In genomic region chr1:23533288-23534130, GRCh38 we compare ENCODE assay signal across 12 cellular contexts. TPM values are rescaled to one million over a fixed set of nuclear protein-coding genes. Genes with fewer than 3 reads are reported as not detected.
A peak's percentile ranks its signal among the peaks of the same experiment; 100 is the strongest.
DNase-seq lines count a peak whose midpoint lies in the region; ATAC-seq and TF ChIP-seq lines count a peak whose summit lies in the region.
"Had no signal": no experiment of that assay in that cellular context is flagged by ENCODE, and none has a peak within 500 bp of the region (broad histone marks: within the 10 kb centered on the region; RNA-seq: fewer than 3 reads in every experiment).

No MANE protein-coding gene starts in this region.

- H3K9me3 ChIP-seq in CD8-positive, alpha-beta memory T cell (ENCODE audit: low read length): no peaks in the 10 kb centered on the region
- no peaks in the 10 kb centered on the region for H3K9me3 ChIP-seq in ascending aorta

- no peaks in the 10 kb centered on the region for H3K36me3 ChIP-seq in CD8-positive, alpha-beta memory T cell (ENCODE audit: insufficient read depth, low read length)
- H3K36me3 ChIP-seq in ascending aorta: no peaks in the 10 kb centered on the region

- no peak for TF ChIP-seq POLR2A in NB4 (IDR thresholded peaks at IDR 0.05; ENCODE audit: extremely low read depth, insufficient read length)

- ATAC-seq in activated CD8-positive, alpha-beta T cell treated with anti-CD3 and anti-CD28 coated beads, Interleukin-2, amount 10 ng/mL, durations not matched to agents 7 days and 5 days: no peak
- ATAC-seq in memory B cell (ENCODE audit: low read depth): no peak

- no peaks in the 10 kb centered on the region for H3K27me3 ChIP-seq in CD8-positive, alpha-beta memory T cell (ENCODE audit: insufficient read depth, low read length, poor library complexity, severe bottlenecking)
- H3K27me3 ChIP-seq in ascending aorta: no peaks in the 10 kb centered on the region

- no peaks in the 10 kb centered on the region for H3K9me3 Mint-ChIP-seq in CD8-positive, alpha-beta memory T cell
- no peaks in the 10 kb centered on the region for H3K9me3 Mint-ChIP-seq in activated CD8-positive, alpha-beta T cell treated with anti-CD3 and anti-CD28 coated beads, Interleukin-2, amount 10 ng/mL, durations not matched to agents 7 days and 5 days (ENCODE audit: insufficient read depth)
- no peaks in the 10 kb centered on the region for H3K9me3 Mint-ChIP-seq in memory B cell

- H3K4me1 ChIP-seq in CD8-positive, alpha-beta memory T cell (ENCODE audit: insufficient read depth, low read length): peaks cover 45% of the 10 kb centered on the region
- peaks cover 8 to 14% of the 10 kb centered on the region in 2 donors for H3K4me1 ChIP-seq in ascending aorta

- DNase-seq in CD8-positive, alpha-beta memory T cell: no peak
- DNase-seq in NB4 (ENCODE audit: low read depth) (peak; percentile 84), memory B cell (ENCODE audit: low spot score in 2 of 2) (no peak), COR-L47 (lab: John Stamatoyannopoulos, UW) (no peak), hepatic stellate cell (ENCODE audit: low spot score) (no peak), NCI-H446 treated with DMSO at 0.1 percent for 48 hours (lab: John Stamatoyannopoulos, UW) (no peak), ascending aorta (ENCODE audit: low spot score in 2 of 2) (no peak)
- no peak for DNase-seq in activated CD8-positive, alpha-beta T cell treated with anti-CD3 and anti-CD28 coated beads, Interleukin-2, amount 10 ng/mL, durations not matched to agents 7 days and 5 days
- DNase-seq: activated effector memory CD4-positive, alpha-beta T cell treated with anti-CD3 and anti-CD28 coated beads, Interleukin-2, amount 50 U/mL, for 16 hours; DMS53; mesendoderm; NCI-H226 had no signal

- no peaks in the 10 kb centered on the region for H3K36me3 Mint-ChIP-seq in CD8-positive, alpha-beta memory T cell
- H3K36me3 Mint-ChIP-seq in activated CD8-positive, alpha-beta T cell treated with anti-CD3 and anti-CD28 coated beads, Interleukin-2, amount 10 ng/mL, durations not matched to agents 7 days and 5 days (ENCODE audit: low read depth): peaks cover 17% of the 10 kb centered on the region
- H3K36me3 Mint-ChIP-seq in memory B cell: no peaks in the 10 kb centered on the region

- TF ChIP-seq CTCF in NB4 (IDR thresholded peaks at IDR 0.05; ENCODE audit: low read depth, low read length): no peak
- TF ChIP-seq CTCF in ascending aorta (IDR thresholded peaks at IDR 0.05): no peak

- peak overlapping the region; percentile 39 to 91 (median 79) for H3K27ac Mint-ChIP-seq in CD8-positive, alpha-beta memory T cell
- peak overlapping the region; percentile 35 for H3K27ac Mint-ChIP-seq in activated CD8-positive, alpha-beta T cell treated with anti-CD3 and anti-CD28 coated beads, Interleukin-2, amount 10 ng/mL, durations not matched to agents 7 days and 5 days
- H3K27ac Mint-ChIP-seq in memory B cell: no peak overlapping the region

- peaks cover 0 to 3% of the 10 kb centered on the region in 2 donors for H3K27me3 Mint-ChIP-seq in CD8-positive, alpha-beta memory T cell
- H3K27me3 Mint-ChIP-seq in activated CD8-positive, alpha-beta T cell treated with anti-CD3 and anti-CD28 coated beads, Interleukin-2, amount 10 ng/mL, durations not matched to agents 7 days and 5 days (ENCODE audit: low read depth): no peaks in the 10 kb centered on the region
- no peaks in the 10 kb centered on the region for H3K27me3 Mint-ChIP-seq in memory B cell

- CTCF ChIA-PET in CD8-positive, alpha-beta memory T cell (lab: Charles Lee): interaction anchor here (1.1 to 34.1 kb wide), 4 partner anchors 8 to 104 kb away, joined by 3 to 588 read pairs (median 11); no protein-coding TSS in a partner anchor
- CTCF ChIA-PET in activated CD8-positive, alpha-beta T cell treated with anti-CD3 and anti-CD28 coated beads, Interleukin-2, amount 10 ng/mL, durations not matched to agents 7 days and 5 days (lab: Charles Lee): interaction anchor here (1.0 to 15.4 kb wide), 4 partner anchors 11 to 103 kb away, joined by 3 to 262 read pairs (median 4); no protein-coding TSS in a partner anchor

- intact Hi-C loops in ascending aorta (cut with DNase I): no loop called here

- H3K4me1 Mint-ChIP-seq in CD8-positive, alpha-beta memory T cell: peaks cover 46 to 55% (median 50%) of the 10 kb centered on the region in 3 donors
- H3K4me1 Mint-ChIP-seq in activated CD8-positive, alpha-beta T cell treated with anti-CD3 and anti-CD28 coated beads, Interleukin-2, amount 10 ng/mL, durations not matched to agents 7 days and 5 days (ENCODE audit: low read depth): peaks cover 42% of the 10 kb centered on the region
- H3K4me1 Mint-ChIP-seq in memory B cell: peaks cover 39% of the 10 kb centered on the region

- POLR2A ChIA-PET in CD8-positive, alpha-beta memory T cell (lab: Charles Lee): no interaction called here
- POLR2A ChIA-PET in activated CD8-positive, alpha-beta T cell treated with anti-CD3 and anti-CD28 coated beads, Interleukin-2, amount 10 ng/mL, durations not matched to agents 7 days and 5 days (lab: Charles Lee): no interaction called here

- no peak overlapping the region for H3K27ac ChIP-seq in CD8-positive, alpha-beta memory T cell (ENCODE audit: low read depth, low read length)
- peak overlapping the region in 1 of 2 donors; percentile 14 for H3K27ac ChIP-seq in ascending aorta

- peak overlapping the region; percentile 9 to 70 (median 37) for H3K4me3 Mint-ChIP-seq in CD8-positive, alpha-beta memory T cell
- no peak overlapping the region for H3K4me3 Mint-ChIP-seq in activated CD8-positive, alpha-beta T cell treated with anti-CD3 and anti-CD28 coated beads, Interleukin-2, amount 10 ng/mL, durations not matched to agents 7 days and 5 days
- H3K4me3 Mint-ChIP-seq in memory B cell: peak overlapping the region; percentile 6

- no peak overlapping the region for H3K4me3 ChIP-seq in CD8-positive, alpha-beta memory T cell (ENCODE audit: low read length)
- H3K4me3 ChIP-seq in NB4 (ENCODE audit: low read depth, low read length) (no peak overlapping the region), ascending aorta (no peak overlapping the region)

RNA-seq across cellular contexts. Expression of gene E2F2, which starts 2.5 kb away (rescaled TPM):
- total RNA-seq in CD8-positive, alpha-beta memory T cell: 10 to 100 TPM; 19.1 to 19.6 TPM
- polyA plus RNA-seq in CD8-positive, alpha-beta memory T cell: 0.76 TPM
- total RNA-seq in activated CD8-positive, alpha-beta T cell treated with anti-CD3 and anti-CD28 coated beads, Interleukin-2, amount 10 ng/mL, durations not matched to agents 7 days and 5 days: 10 to 100 TPM; 75.0 to 80.3 TPM
- not detected for total RNA-seq in ascending aorta

RNA-seq across cellular contexts. Expression of gene ID3, which starts 25.8 kb away (rescaled TPM):
- total RNA-seq in CD8-positive, alpha-beta memory T cell: 10 to 100 TPM; 18.4 to 19.3 TPM
- polyA plus RNA-seq in CD8-positive, alpha-beta memory T cell: 4.7 TPM
- total RNA-seq in activated CD8-positive, alpha-beta T cell treated with anti-CD3 and anti-CD28 coated beads, Interleukin-2, amount 10 ng/mL, durations not matched to agents 7 days and 5 days: 10 to 100 TPM; 31.4 to 34.4 TPM
- 1,094 TPM for total RNA-seq in ascending aorta

RNA-seq across cellular contexts. Expression of gene ASAP3, which starts 49.5 kb away (rescaled TPM):
- under 1 TPM; 0.33 to 0.78 TPM for total RNA-seq in CD8-positive, alpha-beta memory T cell
- 0.62 TPM for polyA plus RNA-seq in CD8-positive, alpha-beta memory T cell
- total RNA-seq in activated CD8-positive, alpha-beta T cell treated with anti-CD3 and anti-CD28 coated beads, Interleukin-2, amount 10 ng/mL, durations not matched to agents 7 days and 5 days: under 1 TPM; 0.24 to 0.83 TPM
- 125 TPM for total RNA-seq in ascending aorta

Comparison
In these comparisons a context has a peak if more than half of its experiments do, and no peak if none do; other contexts are left out.
1. RNA of gene E2F2, which starts 2.5 kb away (total RNA-seq): 75.0 to 80.3 TPM in activated CD8-positive, alpha-beta T cell treated with anti-CD3 and anti-CD28 coated beads, Interleukin-2, amount 10 ng/mL, durations not matched to agents 7 days and 5 days and 19.1 to 19.6 TPM in CD8-positive, alpha-beta memory T cell; not detected in ascending aorta (single experiment); every median in the first group is over 10 times any median in the second.
2. RNA of gene ID3, which starts 25.8 kb away (total RNA-seq): 1,094 TPM in ascending aorta (single experiment); 31.4 to 34.4 TPM in activated CD8-positive, alpha-beta T cell treated with anti-CD3 and anti-CD28 coated beads, Interleukin-2, amount 10 ng/mL, durations not matched to agents 7 days and 5 days and 18.4 to 19.3 TPM in CD8-positive, alpha-beta memory T cell; every median in the first group is over 10 times any median in the second.
3. RNA of gene ASAP3, which starts 49.5 kb away (total RNA-seq): 125 TPM in ascending aorta (single experiment); 0.24 to 0.83 TPM in activated CD8-positive, alpha-beta T cell treated with anti-CD3 and anti-CD28 coated beads, Interleukin-2, amount 10 ng/mL, durations not matched to agents 7 days and 5 days and 0.33 to 0.78 TPM in CD8-positive, alpha-beta memory T cell; every median in the first group is over 10 times any median in the second.